Comparison of ENCODE assay signal across 22 cellular contexts in genomic region chr2:190170673-190171072, GRCh38.
"Had no signal": no experiment of that assay in that cellular context is flagged by ENCODE, and none has a peak within 500 bp of the region (broad histone marks: within the 10 kb centered on the region; RNA-seq: fewer than 3 reads in every experiment).

No MANE protein-coding gene starts in this region.

- H3K4me3 ChIP-seq: breast epithelium, dorsolateral prefrontal cortex, esophagus squamous epithelium, gastroesophageal sphincter, sigmoid colon, uterus had no signal

- H3K4me1 ChIP-seq: breast epithelium, esophagus squamous epithelium, gastroesophageal sphincter, sigmoid colon, uterus had no signal

- H3K27me3 ChIP-seq: breast epithelium, dorsolateral prefrontal cortex, esophagus squamous epithelium, gastroesophageal sphincter, sigmoid colon, uterus had no signal

- H3K4me3 Mint-ChIP-seq: activated CD4-positive, alpha-beta memory T cell treated with anti-CD3 and anti-CD28 coated beads for 36 hours; activated naive CD8-positive, alpha-beta T cell treated with anti-CD3 and anti-CD28 coated beads for 36 hours; central memory CD8-positive, alpha-beta T cell; effector memory CD8-positive, alpha-beta T cell; memory B cell; nephron progenitor cell; stimulated activated naive B cell treated with anti-CD40 and anti-IgM and Interleukin-4, amounts not matched to agents 10 μg/mL and 1 μg/mL and 100 μg/mL, for 72 hours had no signal

- H3K27ac ChIP-seq: breast epithelium, dorsolateral prefrontal cortex, esophagus squamous epithelium, gastroesophageal sphincter, sigmoid colon, uterus had no signal

- DNase-seq: activated CD4-positive, alpha-beta memory T cell treated with anti-CD3 and anti-CD28 coated beads for 36 hours; activated CD4-positive, alpha-beta T cell treated with anti-CD3 and anti-CD28 coated beads for 4 hours; activated CD4-positive, CD25-positive, alpha-beta regulatory T cell; activated naive CD4-positive, alpha-beta T cell treated with Interleukin-2 at 50 U/mL for 16 hours; activated naive CD8-positive, alpha-beta T cell treated with anti-CD3 and anti-CD28 coated beads for 36 hours; activated T-cell treated with anti-CD3 and anti-CD28 coated beads, Interleukin-2, amount 50 U/mL, for 48 hours; amniotic stem cell; dorsolateral prefrontal cortex; effector memory CD8-positive, alpha-beta T cell; esophagus squamous epithelium; head of caudate nucleus; nephron progenitor cell; posterior cingulate gyrus; sigmoid colon; stimulated activated CD4-positive, alpha-beta T cell treated with anti-CD3 and anti-CD28 coated beads, Interleukin-2, amount 100 ng/mL, for 48 hours; stimulated activated CD8-positive, alpha-beta memory T cell treated with anti-CD3 and anti-CD28 coated beads, Interleukin-4, amount 100 ng/mL, for 48 hours; stimulated activated naive B cell treated with anti-CD40 and anti-IgM and Interleukin-4, amounts not matched to agents 10 μg/mL and 1 μg/mL and 100 μg/mL, for 72 hours; uterus had no signal

- H3K27me3 Mint-ChIP-seq: memory B cell had no signal

- H3K27ac Mint-ChIP-seq: activated CD4-positive, alpha-beta memory T cell treated with anti-CD3 and anti-CD28 coated beads for 36 hours; activated naive CD8-positive, alpha-beta T cell treated with anti-CD3 and anti-CD28 coated beads for 36 hours; effector memory CD8-positive, alpha-beta T cell; memory B cell; nephron progenitor cell; stimulated activated naive B cell treated with anti-CD40 and anti-IgM and Interleukin-4, amounts not matched to agents 10 μg/mL and 1 μg/mL and 100 μg/mL, for 72 hours had no signal

- H3K36me3 ChIP-seq: breast epithelium, esophagus squamous epithelium, gastroesophageal sphincter, sigmoid colon, uterus had no signal

- H3K9me3 ChIP-seq: breast epithelium, esophagus squamous epithelium, sigmoid colon, uterus had no signal

- H3K4me1 Mint-ChIP-seq: activated naive CD8-positive, alpha-beta T cell treated with anti-CD3 and anti-CD28 coated beads for 36 hours; central memory CD8-positive, alpha-beta T cell; memory B cell; stimulated activated naive B cell treated with anti-CD40 and anti-IgM and Interleukin-4, amounts not matched to agents 10 μg/mL and 1 μg/mL and 100 μg/mL, for 72 hours had no signal

- ATAC-seq: effector memory CD8-positive, alpha-beta T cell; gastroesophageal sphincter; stimulated activated naive B cell treated with anti-CD40 and anti-IgM and Interleukin-4, amounts not matched to agents 10 μg/mL and 1 μg/mL and 100 μg/mL, for 72 hours had no signal
